In the genomic region with DNA sequence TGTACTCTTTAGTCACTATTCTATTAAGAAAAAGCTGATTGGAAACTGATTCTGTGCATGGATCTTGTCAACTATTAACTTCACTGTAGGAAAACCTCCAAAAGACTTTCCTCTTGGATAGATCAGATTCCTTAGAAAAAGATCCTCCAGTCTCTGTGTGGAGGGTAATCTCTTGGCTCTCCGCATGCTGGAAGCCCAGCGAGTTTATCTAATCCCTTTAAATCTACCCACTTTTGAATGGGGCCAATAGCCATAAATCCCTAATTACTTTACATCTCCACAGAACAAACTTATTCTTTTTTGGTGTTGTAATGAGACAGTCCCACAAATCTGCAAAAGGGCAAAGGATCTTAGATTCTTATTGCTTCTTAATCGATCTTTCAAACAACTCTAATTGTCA, we compare ENCODE assay signal across 7 cellular contexts.
"Had no signal": no experiment of that assay in that cellular context is flagged by ENCODE, and none has a peak within 500 bp of the region (broad histone marks: within the 10 kb centered on the region; RNA-seq: fewer than 3 reads in every experiment).

No MANE protein-coding gene starts in this region.

- H3K9ac ChIP-seq: GM23248 had no signal

- H3K27ac ChIP-seq: GM23248, HL-60 had no signal

- H3K4me3 ChIP-seq: GM23248, HAP-1 had no signal

- H3K4me1 ChIP-seq: HAP-1 had no signal

- H3K9me3 ChIP-seq: HAP-1 had no signal

- DNase-seq: GM23248, GOT3, H7, HFFc6, KBM-7 had no signal

- H3K36me3 ChIP-seq: HAP-1 had no signal

- H2AFZ ChIP-seq: GM23248 had no signal
